Comparison of ENCODE assay signal across 23 cellular contexts in genomic region chr3:9743548-9743947, GRCh38. TPM values are rescaled to one million over a fixed set of nuclear protein-coding genes. Genes with fewer than 3 reads are reported as not detected.
DNase-seq lines count a peak whose midpoint lies in the region; ATAC-seq, FAIRE-seq and TF ChIP-seq lines count a peak whose summit lies in the region.
"Had no signal": no experiment of that assay in that cellular context is flagged by ENCODE, and none has a peak within 500 bp of the region (broad histone marks: within the 10 kb centered on the region; RNA-seq: fewer than 3 reads in every experiment).

No MANE protein-coding gene starts in this region.

- no peak overlapping the region for H3K4me3 Mint-ChIP-seq in stimulated activated effector memory CD8-positive, alpha-beta T cell treated with anti-CD3 and anti-CD28 coated beads, Interleukin-12 subunit alpha, Interleukin-12 subunit beta, amount 100 ng/mL, for 72 hours
- H3K4me3 Mint-ChIP-seq: B cell; CD4-positive, alpha-beta T cell; CD8-positive, alpha-beta T cell had no signal

- H3K79me2 ChIP-seq in GM12878 (ENCODE audit: control insufficient read depth, insufficient read depth, low read length), result no peaks in the 10 kb centered on the region

- no peak overlapping the region for H3K4ac ChIP-seq in neuronal stem cell (ENCODE audit: low read length)

- in situ Hi-C loops in GM12878 (cut with MboI), result no loop called here

- SMC1A ChIA-PET in GM12878 (lab: Charles Lee; ENCODE audit: uncharacterized antibody, unreplicated experiment), result no interaction called here

- no peak for TF ChIP-seq CTCF in GM12878 (IDR thresholded peaks at IDR 0.05 in 2 of 3, conservative IDR thresholded peaks at IDR 0.05 in 1 of 3; ENCODE audit: control insufficient read depth in 2 of 3, extremely low read depth in 1 of 3, insufficient read depth in 1 of 3, low read depth in 3 of 3, low read length in 3 of 3)

- ATAC-seq in GM12878 (no peak), left colon (no peak)
- no peak for ATAC-seq in stimulated activated effector memory CD8-positive, alpha-beta T cell treated with anti-CD3 and anti-CD28 coated beads, Interleukin-12 subunit alpha, Interleukin-12 subunit beta, amount 100 ng/mL, for 72 hours
- ATAC-seq: A549; CD8-positive, alpha-beta T cell had no signal

- no peaks in the 10 kb centered on the region for H3K9me3 ChIP-seq in GM12878 (replicated peaks; ENCODE audit: control insufficient read depth, insufficient read depth, low read length)
- peaks cover 0 to 2% of the 10 kb centered on the region in 2 donors for H3K9me3 ChIP-seq in neuronal stem cell (replicated peaks in 1 of 2; ENCODE audit: control insufficient read depth in 2 of 2, insufficient read depth in 1 of 2, low read depth in 1 of 2, low read length in 2 of 2)
- H3K9me3 ChIP-seq: A549; BLaER1 treated with 17β-estradiol and CSF1 and Interleukin-3, amounts not matched to agents 10 nM and 100 nM; Caco-2 had no signal

- no peaks in the 10 kb centered on the region for H3K9me3 Mint-ChIP-seq in stimulated activated effector memory CD8-positive, alpha-beta T cell treated with anti-CD3 and anti-CD28 coated beads, Interleukin-12 subunit alpha, Interleukin-12 subunit beta, amount 100 ng/mL, for 72 hours
- H3K9me3 Mint-ChIP-seq: CD4-positive, alpha-beta T cell; CD8-positive, alpha-beta T cell had no signal

- TF ChIP-seq EP300 in GM12878 (IDR thresholded peaks at IDR 0.05; ENCODE audit: borderline replicate concordance in 1 of 2, control insufficient read depth in 1 of 2, low read depth in 2 of 2, low read length in 2 of 2), result no peak

- no peak overlapping the region for H3K14ac ChIP-seq in neuronal stem cell (ENCODE audit: low read length)

- H3K4me1 ChIP-seq in GM12878 (ENCODE audit: control insufficient read depth, insufficient read depth, low read length) (no peaks in the 10 kb centered on the region), neuronal stem cell (ENCODE audit: control insufficient read depth in 2 of 2, insufficient read depth in 1 of 2, low read depth in 1 of 2, low read length in 2 of 2) (no peaks in the 10 kb centered on the region)
- H3K4me1 ChIP-seq: A549 had no signal

- H3K4me2 ChIP-seq in GM12878 (ENCODE audit: control insufficient read depth, insufficient read depth) (no peak overlapping the region), neuronal stem cell (ENCODE audit: insufficient read depth, low read length, poor library complexity, severe bottlenecking) (no peak overlapping the region)
- H3K4me2 ChIP-seq: A549; BLaER1 treated with 17β-estradiol and CSF1 and Interleukin-3, amounts not matched to agents 10 nM and 100 nM had no signal

- H3K23ac ChIP-seq in neuronal stem cell (ENCODE audit: low read depth, low read length, poor library complexity), result peak overlapping the region; percentile 76

- TF ChIP-seq POLR2A in GM12878 (IDR thresholded peaks at IDR 0.05; ENCODE audit: low read depth, low read length), result no peak; the same call in 1 of the 2 replicates

- H4K8ac ChIP-seq in neuronal stem cell (ENCODE audit: low read depth, low read length), result no peak overlapping the region

- H3K4me3 ChIP-seq in GM12878, result no peak overlapping the region
- H3K4me3 ChIP-seq in neuronal stem cell (ENCODE audit: low read length in 2 of 2), result no peak overlapping the region
- H3K4me3 ChIP-seq: A549; BLaER1 treated with 17β-estradiol and CSF1 and Interleukin-3, amounts not matched to agents 10 nM and 100 nM had no signal

- CTCF ChIA-PET in GM12878 (lab: Yijun Ruan, JAX), result no interaction called here

- H3K36me3 ChIP-seq in GM12878 (ENCODE audit: control insufficient read depth in 2 of 2, insufficient read depth in 2 of 2, low read length in 1 of 2) (peaks cover 48 to 55% of the 10 kb centered on the region in 2 experiments), neuronal stem cell (replicated peaks in 1 of 2; ENCODE audit: control insufficient read depth in 2 of 2, insufficient read depth in 2 of 2, low read length in 2 of 2) (peaks cover 88 to 100% of the 10 kb centered on the region in 2 donors)

- H2BK120ac ChIP-seq in neuronal stem cell (ENCODE audit: low read depth, low read length), result no peak overlapping the region

- no peak overlapping the region for H3K18ac ChIP-seq in neuronal stem cell (ENCODE audit: low read length)

- DNase-seq in GM12878 (ENCODE audit: low read depth, low spot score) (no peak), neuronal stem cell (ENCODE audit: low spot score) (no peak), left colon (no peak), hypothalamus (lab: John Stamatoyannopoulos, UW) (no peak)
- DNase-seq in stimulated activated effector memory CD8-positive, alpha-beta T cell treated with anti-CD3 and anti-CD28 coated beads, Interleukin-12 subunit alpha, Interleukin-12 subunit beta, amount 100 ng/mL, for 72 hours (ENCODE audit: low spot score in 2 of 2), result no peak
- DNase-seq: AML-193; Caco-2; Calu3; CD4-positive, alpha-beta T cell; CD8-positive, alpha-beta T cell; DMS79 treated with DMSO at 0.1 percent for 48 hours; GF-D8 had no signal

- H4K91ac ChIP-seq in neuronal stem cell (ENCODE audit: low read depth, low read length, poor library complexity), result no peak overlapping the region

- H3K27me3 ChIP-seq in GM12878 (replicated peaks in 1 of 2; ENCODE audit: control insufficient read depth in 2 of 2, insufficient read depth in 2 of 2, low read length in 1 of 2), result no peaks in the 10 kb centered on the region
- no peaks in the 10 kb centered on the region for H3K27me3 ChIP-seq in neuronal stem cell (ENCODE audit: control insufficient read depth in 3 of 3, insufficient read depth in 3 of 3, low read depth in 1 of 3, low read length in 3 of 3)
- H3K27me3 ChIP-seq: BLaER1 treated with 17β-estradiol and CSF1 and Interleukin-3, amounts not matched to agents 10 nM and 100 nM had no signal

- H3K9ac ChIP-seq in GM12878 (ENCODE audit: control insufficient read depth, insufficient read depth, low read length) (no peak overlapping the region), neuronal stem cell (ENCODE audit: low read depth, low read length, poor library complexity) (no peak overlapping the region)
- H3K9ac ChIP-seq: BLaER1 treated with 17β-estradiol and CSF1 and Interleukin-3, amounts not matched to agents 10 nM and 100 nM had no signal

- no peak for TF ChIP-seq RAD21 in GM12878 (IDR thresholded peaks at IDR 0.05; ENCODE audit: insufficient read depth, low read depth, low read length)

- peaks cover 100% of the 10 kb centered on the region for H3K36me3 Mint-ChIP-seq in stimulated activated effector memory CD8-positive, alpha-beta T cell treated with anti-CD3 and anti-CD28 coated beads, Interleukin-12 subunit alpha, Interleukin-12 subunit beta, amount 100 ng/mL, for 72 hours

- peaks cover 28% of the 10 kb centered on the region for H3K4me1 Mint-ChIP-seq in stimulated activated effector memory CD8-positive, alpha-beta T cell treated with anti-CD3 and anti-CD28 coated beads, Interleukin-12 subunit alpha, Interleukin-12 subunit beta, amount 100 ng/mL, for 72 hours

- H2AK5ac ChIP-seq in neuronal stem cell (ENCODE audit: low read depth, low read length), result no peak overlapping the region

- H2AFZ ChIP-seq in GM12878 (ENCODE audit: control insufficient read depth, low read depth, low read length) (no peak overlapping the region), neuronal stem cell (ENCODE audit: low read length) (no peak overlapping the region)

- no peak for FAIRE-seq in GM12878 (lab: Jason Lieb, UNC)
- FAIRE-seq: A549, D721Med, G401.6, GM12891, GM19239 had no signal

- RAD21 ChIA-PET in GM12878 (lab: Charles Lee; ENCODE audit: unreplicated experiment), result no interaction called here

- WGBS in GM12878 (ENCODE audit: insufficient coverage, insufficient replicate concordance, low lambda C conversion rate, missing lambda C conversion rate), result 97% methylated on average over 18 of the region's 18 CpGs
- no CpG with 5 or more reads among the region's 18 CpGs for WGBS in neuronal stem cell (ENCODE audit: extremely low coverage in 2 of 2, insufficient read length in 2 of 2, insufficient replicate concordance in 1 of 2), 2 donors

- no peak overlapping the region for H2BK15ac ChIP-seq in neuronal stem cell (ENCODE audit: low read length)

- peak overlapping the region; percentile 64 for H3K27ac Mint-ChIP-seq in stimulated activated effector memory CD8-positive, alpha-beta T cell treated with anti-CD3 and anti-CD28 coated beads, Interleukin-12 subunit alpha, Interleukin-12 subunit beta, amount 100 ng/mL, for 72 hours
- H3K27ac Mint-ChIP-seq: B cell; CD4-positive, alpha-beta T cell; CD8-positive, alpha-beta T cell had no signal

- no peaks in the 10 kb centered on the region for H4K20me1 ChIP-seq in GM12878 (ENCODE audit: control insufficient read depth, insufficient read depth)

- BruUV-seq in GM12878 (replicated peaks; lab: Mats Ljungman, UMichigan), result no TSS peak

- POLR2A ChIA-PET in GM12878 (lab: Charles Lee), result no interaction called here

- intact Hi-C loops in GM12878 (cut with micrococcal nuclease; ENCODE audit: unreplicated experiment), result no loop called here
- intact Hi-C loops in left colon (cut with DNase I, micrococcal nuclease), result no loop called here

- H3K27ac ChIP-seq in GM12878 (ENCODE audit: control insufficient read depth, insufficient read depth) (no peak overlapping the region), neuronal stem cell (replicated peaks; ENCODE audit: low read length) (no peak overlapping the region)
- H3K27ac ChIP-seq: 22Rv1; A549; BLaER1 treated with 17β-estradiol and CSF1 and Interleukin-3, amounts not matched to agents 10 nM and 100 nM; C4-2B had no signal

- H2BK5ac ChIP-seq in neuronal stem cell (ENCODE audit: low read length), result no peak overlapping the region

- H3K79me1 ChIP-seq in neuronal stem cell (ENCODE audit: low read depth, low read length), result no peaks in the 10 kb centered on the region

- H2BK12ac ChIP-seq in neuronal stem cell (ENCODE audit: low read length), result no peak overlapping the region

RNA-seq across cellular contexts. Expression of gene OGG1, which starts 6.2 kb away (rescaled TPM):
- total RNA-seq in GM12878 (2013; cell fraction: nucleolus; rRNA removed), result 41.7 and 49.6 TPM in 2 replicates
- total RNA-seq in GM12878 (2014; rRNA removed) (32.0 and 32.1 TPM in 2 replicates), GM12878 (2014; rRNA removed; fragmentation: Illumina TruSeq; extraction: Trizol) (21.1 and 23.5 TPM in 2 replicates), GM12878 (2021) (24.3 TPM in 2 replicates), left colon (10 to 100 TPM; 23.8 to 25.0 TPM)
- polyA plus RNA-seq in GM12878 (2011; ENCODE audit: low read depth), result 5.8 TPM
- polyA plus RNA-seq in GM12878 (2011; rRNA removed) (14.2 and 22.8 TPM in 2 replicates), GM12878 (2014; fragmentation: Illumina TruSeq; extraction: Trizol) (27.4 and 30.1 TPM in 2 replicates), GM12878 (2014; fragmentation: Nextera tagmentation; extraction: Ambion mirVana) (1 to 10 TPM; 4.8 to 6.9 TPM), GM12878 (2014; rRNA removed) (35.4 and 38.7 TPM in 2 replicates), GM12878 (2016; fragmentation: Nextera tagmentation; extraction: Ambion mirVana) (10 to 100 TPM; 35.6 to 38.8 TPM)
- 21.7 and 32.7 TPM in 2 replicates for polyA plus RNA-seq in GM12878 (2011; cell fraction: cytosol; rRNA removed)
- 29.9 and 35.3 TPM in 2 replicates for polyA plus RNA-seq in GM12878 (2011; cell fraction: nucleus; rRNA removed)
- 10.2 and 11.8 TPM in 2 replicates for polyA plus RNA-seq in GM12878 (2012)
- 45.5 and 72.0 TPM in 2 replicates for polyA minus RNA-seq in GM12878 (2011; rRNA and poly(A)+ RNA removed)
- 16.0 and 21.1 TPM in 2 replicates for polyA minus RNA-seq in GM12878 (2011; cell fraction: cytosol; rRNA and poly(A)+ RNA removed)
- polyA minus RNA-seq in GM12878 (2011; cell fraction: nucleus; rRNA and poly(A)+ RNA removed), result 36.9 and 69.6 TPM in 2 replicates
- 24.0 TPM for polyA plus RNA-seq in neuronal stem cell (2013, experiment 1 of 2)
- polyA plus RNA-seq in neuronal stem cell (2013, experiment 2 of 2), result 27.1 TPM

RNA-seq across cellular contexts. Expression of gene BRPF1, which starts 12.0 kb away (rescaled TPM):
- total RNA-seq in GM12878 (2013; cell fraction: nucleolus; rRNA removed), result 14.4 and 20.3 TPM in 2 replicates
- total RNA-seq in GM12878 (2014; rRNA removed) (19.2 and 21.9 TPM in 2 replicates), GM12878 (2014; rRNA removed; fragmentation: Illumina TruSeq; extraction: Trizol) (11.1 and 13.6 TPM in 2 replicates), GM12878 (2021) (21.3 and 25.3 TPM in 2 replicates), left colon (10 to 100 TPM; 14.0 to 15.9 TPM)
- 9.6 TPM for polyA plus RNA-seq in GM12878 (2011; ENCODE audit: low read depth)
- polyA plus RNA-seq in GM12878 (2011; rRNA removed) (3.9 and 9.0 TPM in 2 replicates), GM12878 (2014; fragmentation: Illumina TruSeq; extraction: Trizol) (6.4 and 13.6 TPM in 2 replicates), GM12878 (2014; fragmentation: Nextera tagmentation; extraction: Ambion mirVana) (1 to 10 TPM; 1.2 to 1.4 TPM), GM12878 (2014; rRNA removed) (18.6 and 20.7 TPM in 2 replicates), GM12878 (2016; fragmentation: Nextera tagmentation; extraction: Ambion mirVana) (10 to 100 TPM; 13.0 to 14.4 TPM)
- 9.6 and 12.7 TPM in 2 replicates for polyA plus RNA-seq in GM12878 (2011; cell fraction: cytosol; rRNA removed)
- polyA plus RNA-seq in GM12878 (2011; cell fraction: nucleus; rRNA removed), result 34.9 and 45.0 TPM in 2 replicates
- 9.3 and 15.7 TPM in 2 replicates for polyA plus RNA-seq in GM12878 (2012)
- 8.1 and 12.0 TPM in 2 replicates for polyA minus RNA-seq in GM12878 (2011; rRNA and poly(A)+ RNA removed)
- polyA minus RNA-seq in GM12878 (2011; cell fraction: cytosol; rRNA and poly(A)+ RNA removed), result 5.2 and 8.1 TPM in 2 replicates
- 9.6 and 19.1 TPM in 2 replicates for polyA minus RNA-seq in GM12878 (2011; cell fraction: nucleus; rRNA and poly(A)+ RNA removed)
- 8.1 TPM for polyA plus RNA-seq in neuronal stem cell (2013, experiment 1 of 2)
- polyA plus RNA-seq in neuronal stem cell (2013, experiment 2 of 2), result 8.2 TPM

RNA-seq across cellular contexts. Expression of gene CAMK1, which starts 26.2 kb away (rescaled TPM):
- not detected in 2 replicates for total RNA-seq in GM12878 (2013; cell fraction: nucleolus; rRNA removed)
- total RNA-seq in GM12878 (2014; rRNA removed), result 0.44 and 0.73 TPM in 2 replicates
- total RNA-seq in GM12878 (2014; rRNA removed; fragmentation: Illumina TruSeq; extraction: Trizol), result 0.31 and 0.32 TPM in 2 replicates
- total RNA-seq in GM12878 (2021), result 0.61 and 0.64 TPM in 2 replicates
- 0.79 TPM for polyA plus RNA-seq in GM12878 (2011; ENCODE audit: low read depth)
- 0.16 and 0.24 TPM in 2 replicates for polyA plus RNA-seq in GM12878 (2011; rRNA removed)
- polyA plus RNA-seq in GM12878 (2011; cell fraction: cytosol; rRNA removed), result 0.48 and 0.67 TPM in 2 replicates
- 0.43 and 0.47 TPM in 2 replicates for polyA plus RNA-seq in GM12878 (2011; cell fraction: nucleus; rRNA removed)
- 1.0 and 1.6 TPM in 2 replicates for polyA plus RNA-seq in GM12878 (2012)
- 0.28 TPM in 1 of 2 replicates, not detected in the other for polyA plus RNA-seq in GM12878 (2014; fragmentation: Illumina TruSeq; extraction: Trizol)
- not detected for polyA plus RNA-seq in GM12878 (2014; fragmentation: Nextera tagmentation; extraction: Ambion mirVana)
- polyA plus RNA-seq in GM12878 (2014; rRNA removed), result 0.18 and 0.37 TPM in 2 replicates
- 1 to 10 TPM; 1.5 to 2.1 TPM for polyA plus RNA-seq in GM12878 (2016; fragmentation: Nextera tagmentation; extraction: Ambion mirVana)
- polyA minus RNA-seq in GM12878 (2011; rRNA and poly(A)+ RNA removed), result 0.37 and 0.67 TPM in 2 replicates
- not detected in 2 replicates for polyA minus RNA-seq in GM12878 (2011; cell fraction: cytosol; rRNA and poly(A)+ RNA removed)
- polyA minus RNA-seq in GM12878 (2011; cell fraction: nucleus; rRNA and poly(A)+ RNA removed), result 0.12 TPM in 1 of 2 replicates, not detected in the other
- 15.0 TPM for polyA plus RNA-seq in neuronal stem cell (2013, experiment 1 of 2)
- polyA plus RNA-seq in neuronal stem cell (2013, experiment 2 of 2), result 14.5 TPM
- total RNA-seq in left colon, result 10 to 100 TPM in 1 of 2 donors, 1 to 10 TPM in 1; 8.2 to 10.9 TPM
- total RNA-seq: CD8-positive, alpha-beta T cell had no signal

RNA-seq across cellular contexts. Expression of gene CPNE9, which starts 39.9 kb away (rescaled TPM):
- total RNA-seq in GM12878 (2013; cell fraction: nucleolus; rRNA removed), result not detected in 2 replicates
- total RNA-seq in GM12878 (2014; rRNA removed) (not detected in 2 replicates), GM12878 (2014; rRNA removed; fragmentation: Illumina TruSeq; extraction: Trizol) (not detected in 2 replicates), GM12878 (2021) (not detected in 2 replicates), left colon (not detected)
- not detected for polyA plus RNA-seq in GM12878 (2011; ENCODE audit: low read depth)
- polyA plus RNA-seq in GM12878 (2011; rRNA removed) (0.05 TPM in 1 of 2 replicates, not detected in the other), GM12878 (2014; fragmentation: Illumina TruSeq; extraction: Trizol) (not detected in 2 replicates), GM12878 (2014; fragmentation: Nextera tagmentation; extraction: Ambion mirVana) (under 1 TPM in 1 of 2 experiments, not detected in 1; 0.02 TPM), GM12878 (2014; rRNA removed) (0.12 TPM in 1 of 2 replicates, not detected in the other), GM12878 (2016; fragmentation: Nextera tagmentation; extraction: Ambion mirVana) (not detected)
- polyA plus RNA-seq in GM12878 (2011; cell fraction: cytosol; rRNA removed), result 0.04 TPM in 1 of 2 replicates, not detected in the other
- polyA plus RNA-seq in GM12878 (2011; cell fraction: nucleus; rRNA removed), result 0.12 and 0.18 TPM in 2 replicates
- polyA plus RNA-seq in GM12878 (2012), result 0.09 TPM in 1 of 2 replicates, not detected in the other
- not detected in 2 replicates for polyA minus RNA-seq in GM12878 (2011; rRNA and poly(A)+ RNA removed)
- not detected in 2 replicates for polyA minus RNA-seq in GM12878 (2011; cell fraction: cytosol; rRNA and poly(A)+ RNA removed)
- 0.24 TPM in 1 of 2 replicates, not detected in the other for polyA minus RNA-seq in GM12878 (2011; cell fraction: nucleus; rRNA and poly(A)+ RNA removed)
- 0.21 TPM for polyA plus RNA-seq in neuronal stem cell (2013, experiment 1 of 2)
- polyA plus RNA-seq in neuronal stem cell (2013, experiment 2 of 2), result 0.12 TPM
- total RNA-seq: A172, Caco-2, Calu3 had no signal
- polyA plus RNA-seq: BJ had no signal

RNA-seq across cellular contexts. Expression of gene TADA3, which starts 48.7 kb away (rescaled TPM):
- 15.3 and 16.4 TPM in 2 replicates for total RNA-seq in GM12878 (2013; cell fraction: nucleolus; rRNA removed)
- total RNA-seq in GM12878 (2014; rRNA removed) (61.6 and 71.2 TPM in 2 replicates), GM12878 (2014; rRNA removed; fragmentation: Illumina TruSeq; extraction: Trizol) (38.2 and 41.2 TPM in 2 replicates), GM12878 (2021) (50.5 and 52.2 TPM in 2 replicates), left colon (10 to 100 TPM; 54.1 to 67.0 TPM)
- 16.9 TPM for polyA plus RNA-seq in GM12878 (2011; ENCODE audit: low read depth)
- polyA plus RNA-seq in GM12878 (2011; rRNA removed) (19.6 and 33.6 TPM in 2 replicates), GM12878 (2014; fragmentation: Illumina TruSeq; extraction: Trizol) (26.0 and 49.8 TPM in 2 replicates), GM12878 (2014; fragmentation: Nextera tagmentation; extraction: Ambion mirVana) (1 to 10 TPM; 2.6 to 9.0 TPM), GM12878 (2014; rRNA removed) (55.7 and 63.4 TPM in 2 replicates), GM12878 (2016; fragmentation: Nextera tagmentation; extraction: Ambion mirVana) (10 to 100 TPM; 64.7 to 71.0 TPM)
- polyA plus RNA-seq in GM12878 (2011; cell fraction: cytosol; rRNA removed), result 50.5 and 55.8 TPM in 2 replicates
- 33.5 and 35.2 TPM in 2 replicates for polyA plus RNA-seq in GM12878 (2011; cell fraction: nucleus; rRNA removed)
- 31.8 and 35.6 TPM in 2 replicates for polyA plus RNA-seq in GM12878 (2012)
- polyA minus RNA-seq in GM12878 (2011; rRNA and poly(A)+ RNA removed), result 17.2 and 38.1 TPM in 2 replicates
- polyA minus RNA-seq in GM12878 (2011; cell fraction: cytosol; rRNA and poly(A)+ RNA removed), result 17.3 and 17.9 TPM in 2 replicates
- 10.2 and 15.5 TPM in 2 replicates for polyA minus RNA-seq in GM12878 (2011; cell fraction: nucleus; rRNA and poly(A)+ RNA removed)
- polyA plus RNA-seq in neuronal stem cell (2013, experiment 1 of 2), result 66.2 TPM
- polyA plus RNA-seq in neuronal stem cell (2013, experiment 2 of 2), result 65.3 TPM

Comparison
In these comparisons a context has a peak if more than half of its experiments do, and no peak if none do; other contexts are left out.
1. RNA of gene CAMK1, which starts 26.2 kb away (total RNA-seq): 8.2 to 10.9 TPM in left colon; 0.31 to 0.73 TPM in GM12878; every median in the first group is over 4 times any median in the second.